In genomic region chr6:129818251-129818650, GRCh38 we compare ENCODE assay signal across 25 cellular contexts. TPM values are rescaled to one million over a fixed set of nuclear protein-coding genes. Genes with fewer than 3 reads are reported as not detected.
"Had no signal": no experiment of that assay in that cellular context is flagged by ENCODE, and none has a peak within 500 bp of the region (broad histone marks: within the 10 kb centered on the region; RNA-seq: fewer than 3 reads in every experiment).

No MANE protein-coding gene starts in this region.

- H3K27ac Mint-ChIP-seq: activated B cell treated with CpG ODN at 0.5 μM for 24 hours; activated naive CD4-positive, alpha-beta T cell treated with anti-CD3 and anti-CD28 coated beads, Interleukin-2, amount 50 U/mL, for 24 hours; T-helper 1 cell treated with Interleukin-12 subunit alpha and Interleukin-12 subunit beta and Interleukin-4 antibody, amounts not matched to agents 30 μg/mL and 1 μg/mL, for 36 hours had no signal

- H3K4me1 Mint-ChIP-seq: activated B cell treated with CpG ODN at 0.5 μM for 24 hours; activated naive CD4-positive, alpha-beta T cell treated with anti-CD3 and anti-CD28 coated beads, Interleukin-2, amount 50 U/mL, for 24 hours had no signal

- H3K36me3 ChIP-seq: breast epithelium had no signal

- H3K4me3 Mint-ChIP-seq: activated B cell treated with CpG ODN at 0.5 μM for 24 hours; activated naive CD4-positive, alpha-beta T cell treated with anti-CD3 and anti-CD28 coated beads, Interleukin-2, amount 50 U/mL, for 24 hours; T-helper 1 cell treated with Interleukin-12 subunit alpha and Interleukin-12 subunit beta and Interleukin-4 antibody, amounts not matched to agents 30 μg/mL and 1 μg/mL, for 36 hours had no signal

- ATAC-seq: Panc1 had no signal

- H3K4me3 ChIP-seq: breast epithelium had no signal

- H3K36me3 Mint-ChIP-seq: activated naive CD4-positive, alpha-beta T cell treated with anti-CD3 and anti-CD28 coated beads, Interleukin-2, amount 50 U/mL, for 24 hours had no signal

- H3K27ac ChIP-seq: breast epithelium, RWPE1 had no signal

- H3K27me3 ChIP-seq: breast epithelium had no signal

- H3K4me1 ChIP-seq: breast epithelium had no signal

- H3K9me3 ChIP-seq: breast epithelium had no signal

- DNase-seq: activated B cell treated with CpG ODN at 0.5 μM for 24 hours; activated CD4-positive, alpha-beta T cell treated with anti-CD3 and anti-CD28 coated beads for 4 hours; activated CD4-positive, alpha-beta T cell treated with anti-CD3 and anti-CD28 coated beads, Interleukin-2, amount 50 U/mL, for 4 hours; activated CD8-positive, alpha-beta memory T cell treated with anti-CD3 and anti-CD28 coated beads for 24 hours; activated T-cell treated with anti-CD3 and anti-CD28 coated beads, Interleukin-2, amount 50 U/mL, for 1 hour; aorta; central memory CD4-positive, alpha-beta T cell; MM.1S; NCI-H1105; NCI-H1436; NCI-H1694 treated with DMSO at 0.1 percent for 48 hours; NCI-H2029 treated with DMSO at 0.1 percent for 48 hours; NCI-H510A treated with DMSO at 0.1 percent for 48 hours; NCI-H69; NK-92 treated with Interleukin-12 subunit alpha and Interleukin-12 subunit beta, amount 100 ng/mL, for 24 hours; OCI-M1; SHP77; T-helper 9 cell had no signal

- H3K9me3 Mint-ChIP-seq: activated B cell treated with CpG ODN at 0.5 μM for 24 hours; activated naive CD4-positive, alpha-beta T cell treated with anti-CD3 and anti-CD28 coated beads, Interleukin-2, amount 50 U/mL, for 24 hours; T-helper 1 cell treated with Interleukin-12 subunit alpha and Interleukin-12 subunit beta and Interleukin-4 antibody, amounts not matched to agents 30 μg/mL and 1 μg/mL, for 36 hours had no signal

RNA-seq across cellular contexts. Expression of gene TMEM244, which starts 42.9 kb away (rescaled TPM):
- total RNA-seq: activated B cell treated with CpG ODN at 0.5 μM for 24 hours, aorta, breast epithelium, chondrocyte, SK-MEL-5 had no signal
- polyA plus RNA-seq: aorta had no signal
